3 cellular contexts compared by ENCODE assay signal in the genomic region with DNA sequence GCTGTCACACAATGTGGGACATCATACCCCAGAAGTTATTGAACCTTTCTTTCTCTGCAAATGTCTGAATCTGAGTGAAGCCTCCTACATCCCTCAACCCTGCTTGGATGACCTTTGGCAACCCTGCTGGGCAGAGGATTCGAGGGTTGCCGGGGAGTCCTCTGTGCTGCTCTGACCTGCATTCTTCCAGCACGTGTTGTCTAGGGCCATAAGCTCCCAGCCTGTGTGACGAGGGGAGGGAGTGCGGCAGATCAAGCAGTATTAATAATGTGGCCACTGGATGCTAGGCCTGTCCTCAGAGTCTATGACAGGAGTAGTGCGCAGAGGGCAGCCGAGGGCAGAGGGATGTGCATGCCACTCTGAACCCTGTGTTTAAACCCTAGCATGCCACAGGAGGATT.
TF ChIP-seq lines count a peak whose summit lies in the region.

No MANE protein-coding gene starts in this region.

TF ChIP-seq in SK-N-SH, 30 proteins besides CTCF, POLR2A, EP300 and RAD21:
- TF ChIP-seq TCF12 (IDR thresholded peaks at IDR 0.05) (no peak), POLR2AphosphoS5 (IDR thresholded peaks at IDR 0.05; ENCODE audit: low read depth, low read length) (no peak), MXI1 (IDR thresholded peaks at IDR 0.05; ENCODE audit: low read depth, low read length) (no peak), RFX5 (IDR thresholded peaks at IDR 0.05; ENCODE audit: low read length) (no peak), FOXM1 (IDR thresholded peaks at IDR 0.05; ENCODE audit: low read depth) (no peak), EZH2phosphoT487 (IDR thresholded peaks at IDR 0.05; ENCODE audit: borderline replicate concordance, low read depth) (no peak), TAF1 (IDR thresholded peaks at IDR 0.05; ENCODE audit: borderline replicate concordance, low read depth, low read length) (no peak), NFIC (IDR thresholded peaks at IDR 0.05; ENCODE audit: borderline replicate concordance) (no peak), SMC3 (IDR thresholded peaks at IDR 0.05; ENCODE audit: low read depth, low read length) (no peak), ELF1 (IDR thresholded peaks at IDR 0.05) (no peak), JUND (IDR thresholded peaks at IDR 0.05) (no peak), MEF2A (IDR thresholded peaks at IDR 0.05; ENCODE audit: borderline replicate concordance, low read depth) (no peak)
- TF ChIP-seq, protein P1, sequence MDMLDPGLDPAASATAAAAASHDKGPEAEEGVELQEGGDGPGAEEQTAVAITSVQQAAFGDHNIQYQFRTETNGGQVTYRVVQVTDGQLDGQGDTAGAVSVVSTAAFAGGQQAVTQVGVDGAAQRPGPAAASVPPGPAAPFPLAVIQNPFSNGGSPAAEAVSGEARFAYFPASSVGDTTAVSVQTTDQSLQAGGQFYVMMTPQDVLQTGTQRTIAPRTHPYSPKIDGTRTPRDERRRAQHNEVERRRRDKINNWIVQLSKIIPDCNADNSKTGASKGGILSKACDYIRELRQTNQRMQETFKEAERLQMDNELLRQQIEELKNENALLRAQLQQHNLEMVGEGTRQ (IDR thresholded peaks at IDR 0.05; ENCODE audit: borderline replicate concordance, low read depth, low read length) = no peak
- TF ChIP-seq, protein P2, sequence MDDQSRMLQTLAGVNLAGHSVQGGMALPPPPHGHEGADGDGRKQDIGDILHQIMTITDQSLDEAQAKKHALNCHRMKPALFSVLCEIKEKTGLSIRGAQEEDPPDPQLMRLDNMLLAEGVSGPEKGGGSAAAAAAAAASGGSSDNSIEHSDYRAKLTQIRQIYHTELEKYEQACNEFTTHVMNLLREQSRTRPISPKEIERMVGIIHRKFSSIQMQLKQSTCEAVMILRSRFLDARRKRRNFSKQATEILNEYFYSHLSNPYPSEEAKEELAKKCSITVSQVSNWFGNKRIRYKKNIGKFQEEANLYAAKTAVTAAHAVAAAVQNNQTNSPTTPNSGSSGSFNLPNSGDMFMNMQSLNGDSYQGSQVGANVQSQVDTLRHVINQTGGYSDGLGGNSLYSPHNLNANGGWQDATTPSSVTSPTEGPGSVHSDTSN (IDR thresholded peaks at IDR 0.05) = no peak

TF ChIP-seq in SK-N-SH treated with all-trans-retinoic acid at 6 μM for 48 hours, 23 proteins besides CTCF, POLR2A, EP300 and RAD21:
- no peak for TF ChIP-seq ZNF8 (CRISPR knock-in tag; IDR thresholded peaks at IDR 0.05)
- TF ChIP-seq RARB (CRISPR knock-in tag; IDR thresholded peaks at IDR 0.05) = no peak
- TF ChIP-seq, protein P3, sequence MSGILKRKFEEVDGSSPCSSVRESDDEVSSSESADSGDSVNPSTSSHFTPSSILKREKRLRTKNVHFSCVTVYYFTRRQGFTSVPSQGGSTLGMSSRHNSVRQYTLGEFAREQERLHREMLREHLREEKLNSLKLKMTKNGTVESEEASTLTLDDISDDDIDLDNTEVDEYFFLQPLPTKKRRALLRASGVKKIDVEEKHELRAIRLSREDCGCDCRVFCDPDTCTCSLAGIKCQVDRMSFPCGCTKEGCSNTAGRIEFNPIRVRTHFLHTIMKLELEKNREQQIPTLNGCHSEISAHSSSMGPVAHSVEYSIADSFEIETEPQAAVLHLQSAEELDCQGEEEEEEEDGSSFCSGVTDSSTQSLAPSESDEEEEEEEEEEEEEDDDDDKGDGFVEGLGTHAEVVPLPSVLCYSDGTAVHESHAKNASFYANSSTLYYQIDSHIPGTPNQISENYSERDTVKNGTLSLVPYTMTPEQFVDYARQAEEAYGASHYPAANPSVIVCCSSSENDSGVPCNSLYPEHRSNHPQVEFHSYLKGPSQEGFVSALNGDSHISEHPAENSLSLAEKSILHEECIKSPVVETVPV (CRISPR knock-in tag; IDR thresholded peaks at IDR 0.05) = no peak
- TF ChIP-seq, protein P4, sequence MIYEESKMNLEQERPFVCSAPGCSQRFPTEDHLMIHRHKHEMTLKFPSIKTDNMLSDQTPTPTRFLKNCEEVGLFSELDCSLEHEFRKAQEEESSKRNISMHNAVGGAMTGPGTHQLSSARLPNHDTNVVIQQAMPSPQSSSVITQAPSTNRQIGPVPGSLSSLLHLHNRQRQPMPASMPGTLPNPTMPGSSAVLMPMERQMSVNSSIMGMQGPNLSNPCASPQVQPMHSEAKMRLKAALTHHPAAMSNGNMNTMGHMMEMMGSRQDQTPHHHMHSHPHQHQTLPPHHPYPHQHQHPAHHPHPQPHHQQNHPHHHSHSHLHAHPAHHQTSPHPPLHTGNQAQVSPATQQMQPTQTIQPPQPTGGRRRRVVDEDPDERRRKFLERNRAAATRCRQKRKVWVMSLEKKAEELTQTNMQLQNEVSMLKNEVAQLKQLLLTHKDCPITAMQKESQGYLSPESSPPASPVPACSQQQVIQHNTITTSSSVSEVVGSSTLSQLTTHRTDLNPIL (CRISPR knock-in tag; IDR thresholded peaks at IDR 0.05; ENCODE audit: low read depth) = no peak
- TF ChIP-seq ZFP30 (CRISPR knock-in tag; IDR thresholded peaks at IDR 0.05) = no peak
- no peak for TF ChIP-seq GLIS3 (CRISPR knock-in tag; IDR thresholded peaks at IDR 0.05)
- TF ChIP-seq SNAI2 (CRISPR knock-in tag; IDR thresholded peaks at IDR 0.05) = no peak
- TF ChIP-seq ZNF565 (CRISPR knock-in tag; conservative IDR thresholded peaks at IDR 0.05; ENCODE audit: low read depth) = no peak
- no peak for TF ChIP-seq ZNF70 (CRISPR knock-in tag; IDR thresholded peaks at IDR 0.05)
- no peak for TF ChIP-seq ARNTL (CRISPR knock-in tag; IDR thresholded peaks at IDR 0.05; ENCODE audit: borderline replicate concordance, low read depth)
- no peak for TF ChIP-seq TCF4 (CRISPR knock-in tag; IDR thresholded peaks at IDR 0.05; ENCODE audit: borderline replicate concordance)
- no peak for TF ChIP-seq BACH2 (CRISPR knock-in tag; IDR thresholded peaks at IDR 0.05; ENCODE audit: borderline replicate concordance)
- TF ChIP-seq, protein P5, sequence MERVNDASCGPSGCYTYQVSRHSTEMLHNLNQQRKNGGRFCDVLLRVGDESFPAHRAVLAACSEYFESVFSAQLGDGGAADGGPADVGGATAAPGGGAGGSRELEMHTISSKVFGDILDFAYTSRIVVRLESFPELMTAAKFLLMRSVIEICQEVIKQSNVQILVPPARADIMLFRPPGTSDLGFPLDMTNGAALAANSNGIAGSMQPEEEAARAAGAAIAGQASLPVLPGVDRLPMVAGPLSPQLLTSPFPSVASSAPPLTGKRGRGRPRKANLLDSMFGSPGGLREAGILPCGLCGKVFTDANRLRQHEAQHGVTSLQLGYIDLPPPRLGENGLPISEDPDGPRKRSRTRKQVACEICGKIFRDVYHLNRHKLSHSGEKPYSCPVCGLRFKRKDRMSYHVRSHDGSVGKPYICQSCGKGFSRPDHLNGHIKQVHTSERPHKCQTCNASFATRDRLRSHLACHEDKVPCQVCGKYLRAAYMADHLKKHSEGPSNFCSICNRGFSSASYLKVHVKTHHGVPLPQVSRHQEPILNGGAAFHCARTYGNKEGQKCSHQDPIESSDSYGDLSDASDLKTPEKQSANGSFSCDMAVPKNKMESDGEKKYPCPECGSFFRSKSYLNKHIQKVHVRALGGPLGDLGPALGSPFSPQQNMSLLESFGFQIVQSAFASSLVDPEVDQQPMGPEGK (CRISPR knock-in tag; IDR thresholded peaks at IDR 0.05; ENCODE audit: borderline replicate concordance) = no peak
- no peak for TF ChIP-seq TOX (CRISPR knock-in tag; IDR thresholded peaks at IDR 0.05; ENCODE audit: borderline replicate concordance)
- TF ChIP-seq OSR1 (CRISPR knock-in tag; IDR thresholded peaks at IDR 0.05) = no peak
- no peak for TF ChIP-seq ISL1 (CRISPR knock-in tag; IDR thresholded peaks at IDR 0.05)

TF ChIP-seq in H1, 55 proteins besides CTCF, POLR2A, EP300 and RAD21:
- TF ChIP-seq, protein P6, sequence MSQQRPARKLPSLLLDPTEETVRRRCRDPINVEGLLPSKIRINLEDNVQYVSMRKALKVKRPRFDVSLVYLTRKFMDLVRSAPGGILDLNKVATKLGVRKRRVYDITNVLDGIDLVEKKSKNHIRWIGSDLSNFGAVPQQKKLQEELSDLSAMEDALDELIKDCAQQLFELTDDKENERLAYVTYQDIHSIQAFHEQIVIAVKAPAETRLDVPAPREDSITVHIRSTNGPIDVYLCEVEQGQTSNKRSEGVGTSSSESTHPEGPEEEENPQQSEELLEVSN (IDR thresholded peaks at IDR 0.05) = 0 out of 2 replicates have a peak, but pooled peaks have one; percentile 42
- no peak for TF ChIP-seq BACH1 (IDR thresholded peaks at IDR 0.05; ENCODE audit: low read length)
- TF ChIP-seq, protein P7, sequence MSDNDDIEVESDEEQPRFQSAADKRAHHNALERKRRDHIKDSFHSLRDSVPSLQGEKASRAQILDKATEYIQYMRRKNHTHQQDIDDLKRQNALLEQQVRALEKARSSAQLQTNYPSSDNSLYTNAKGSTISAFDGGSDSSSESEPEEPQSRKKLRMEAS (IDR thresholded peaks at IDR 0.05) = peak; percentile 84
- no peak for TF ChIP-seq TBP (IDR thresholded peaks at IDR 0.05; ENCODE audit: low read depth, low read length)
- no peak for TF ChIP-seq TEAD4 (IDR thresholded peaks at IDR 0.05; ENCODE audit: low read depth, low read length)
- no peak for TF ChIP-seq JUND (IDR thresholded peaks at IDR 0.05; ENCODE audit: low read length)
- TF ChIP-seq EGR1 (IDR thresholded peaks at IDR 0.05; ENCODE audit: borderline replicate concordance, low read depth, low read length) = no peak
- no peak for TF ChIP-seq CREB1 (IDR thresholded peaks at IDR 0.05)
